1 cellular context compared by ENCODE assay signal in genomic region chr11:76206327-76207081, GRCh38.
A peak's percentile ranks its signal among the peaks of the same experiment; 100 is the strongest.
TF ChIP-seq lines count a peak whose summit lies in the region.

WNT11 (minus strand) TSS chr11:76206502; CDS start chr11:76206407, 95 bp downstream.

TF ChIP-seq in K562, 482 proteins besides CTCF, POLR2A, EP300 and RAD21 (continued from another document and continues in another):
- TF ChIP-seq E2F8 (IDR thresholded peaks at IDR 0.05; ENCODE audit: low read depth, partially characterized antibody) (no peak), UBTF (IDR thresholded peaks at IDR 0.05; ENCODE audit: borderline replicate concordance in 1 of 2, low read depth in 2 of 2, low read length in 2 of 2) (peak in 1 of 2 experiments; percentile 93; a peak in 1 of 4 replicates), ZC3H11A (IDR thresholded peaks at IDR 0.05; ENCODE audit: low read depth, low read length) (no peak), ETV6 (IDR thresholded peaks at IDR 0.05; ENCODE audit: borderline replicate concordance in 1 of 2, low read depth in 2 of 2, low read length in 1 of 2) (no peak), ETV6 (CRISPR knock-in tag; IDR thresholded peaks at IDR 0.05; ENCODE audit: borderline replicate concordance) (peak; percentile 95; the same call in 1 of the 2 replicates), ZNF431 (CRISPR knock-in tag; IDR thresholded peaks at IDR 0.05) (peak; percentile 86), RBFOX2 (IDR thresholded peaks at IDR 0.05; ENCODE audit: low read depth, low read length) (peak; percentile 35; the same call in 1 of the 2 replicates), NR3C1 (CRISPR knock-in tag; IDR thresholded peaks at IDR 0.05) (peak; percentile 94), ZBTB33 (CRISPR knock-in tag; IDR thresholded peaks at IDR 0.05) (peak; percentile 81), GATA2 (CRISPR knock-in tag; IDR thresholded peaks at IDR 0.05) (no peak), MAZ (CRISPR knock-in tag; conservative IDR thresholded peaks at IDR 0.05 in 1 of 2, IDR thresholded peaks at IDR 0.05 in 1 of 2) (peak; percentile 21 to 79; a peak in 2 of 4 replicates), SIN3B (IDR thresholded peaks at IDR 0.05; ENCODE audit: low read depth) (no peak), GABPB1 (CRISPR knock-in tag; IDR thresholded peaks at IDR 0.05) (peak; percentile 39; the same call in 1 of the 2 replicates), TEAD1 (CRISPR knock-in tag; IDR thresholded peaks at IDR 0.05) (peak in 1 of 2 experiments; percentile 84; a peak in 1 of 4 replicates), NR2C2 (CRISPR knock-in tag; IDR thresholded peaks at IDR 0.05) (no peak), NR2C2 (tag; IDR thresholded peaks at IDR 0.05) (peak; percentile 42), EHMT2 (IDR thresholded peaks at IDR 0.05) (no peak), ZNF217 (CRISPR knock-in tag; IDR thresholded peaks at IDR 0.05) (0 out of 2 replicates have a peak, but pooled peaks have one; percentile 81), RB1 (IDR thresholded peaks at IDR 0.05; ENCODE audit: low read depth) (peak; percentile 41), FOXP1 (CRISPR knock-in tag; IDR thresholded peaks at IDR 0.05) (peak; percentile 96), ZNF232 (CRISPR knock-in tag; IDR thresholded peaks at IDR 0.05) (peak; percentile 74), ZNF316 (IDR thresholded peaks at IDR 0.05) (no peak), ZBTB1 (CRISPR knock-in tag; IDR thresholded peaks at IDR 0.05; ENCODE audit: borderline replicate concordance, low read depth) (peak; percentile 5; the same call in 1 of the 2 replicates), CXXC5 (CRISPR knock-in tag; IDR thresholded peaks at IDR 0.05) (peak; percentile 83), CTBP1 (IDR thresholded peaks at IDR 0.05; ENCODE audit: borderline replicate concordance) (peak; percentile 90), KDM2B (CRISPR knock-in tag; IDR thresholded peaks at IDR 0.05) (peak; percentile 58; the same call in 1 of the 2 replicates), L3MBTL2 (IDR thresholded peaks at IDR 0.05) (peak; percentile 94), ZNF12 (CRISPR knock-in tag; IDR thresholded peaks at IDR 0.05) (0 out of 2 replicates have a peak, but pooled peaks have one; percentile 23), CEBPG (CRISPR knock-in tag; IDR thresholded peaks at IDR 0.05) (0 out of 2 replicates have a peak, but pooled peaks have one; percentile 18), CEBPG (tag; conservative IDR thresholded peaks at IDR 0.05 in 1 of 2, IDR thresholded peaks at IDR 0.05 in 1 of 2) (no peak), MAX (CRISPR knock-in tag; IDR thresholded peaks at IDR 0.05) (peak; percentile 96), SREBF1 (IDR thresholded peaks at IDR 0.05; ENCODE audit: borderline replicate concordance, low read depth, low read length) (no peak), TEAD4 (IDR thresholded peaks at IDR 0.05; ENCODE audit: low read length) (no peak), TEAD4 (CRISPR knock-in tag; IDR thresholded peaks at IDR 0.05; ENCODE audit: borderline replicate concordance) (peak; percentile 92; the same call in 1 of the 2 replicates), MTA3 (IDR thresholded peaks at IDR 0.05; ENCODE audit: borderline replicate concordance) (0 out of 2 replicates have a peak, but pooled peaks have one; percentile 22), ZNF511 (CRISPR knock-in tag; IDR thresholded peaks at IDR 0.05) (peak; percentile 93), HMGXB4 (CRISPR knock-in tag; IDR thresholded peaks at IDR 0.05) (0 out of 2 replicates have a peak, but pooled peaks have one; percentile 32), JUN (IDR thresholded peaks at IDR 0.05; ENCODE audit: borderline replicate concordance, low read depth, low read length) (no peak), JUN (CRISPR knock-in tag; IDR thresholded peaks at IDR 0.05; ENCODE audit: borderline replicate concordance) (peak; percentile 92), POLR2G (IDR thresholded peaks at IDR 0.05; ENCODE audit: low read depth, low read length) (peak; percentile 22; the same call in 1 of the 2 replicates), FOS (IDR thresholded peaks at IDR 0.05; ENCODE audit: extremely low read depth, insufficient read length) (no peak), EGR1 (conservative IDR thresholded peaks at IDR 0.05) (peak; percentile 51; the same call in 1 of the 2 replicates), MYC (IDR thresholded peaks at IDR 0.05; ENCODE audit: low read depth, low read length) (0 out of 2 replicates have a peak, but pooled peaks have one; percentile 32), MYC (CRISPR knock-in tag; IDR thresholded peaks at IDR 0.05; ENCODE audit: borderline replicate concordance, low read depth) (no peak), KDM5B (IDR thresholded peaks at IDR 0.05; ENCODE audit: insufficient replicate concordance, low read depth, low read length) (peak; percentile 5), ZNF512 (tag; IDR thresholded peaks at IDR 0.05) (no peak), SMAD4 (CRISPR knock-in tag; conservative IDR thresholded peaks at IDR 0.05) (peak; percentile 59; the same call in 1 of the 2 replicates)
